ENCODE assay signal across 8 cellular contexts in the genomic region with DNA sequence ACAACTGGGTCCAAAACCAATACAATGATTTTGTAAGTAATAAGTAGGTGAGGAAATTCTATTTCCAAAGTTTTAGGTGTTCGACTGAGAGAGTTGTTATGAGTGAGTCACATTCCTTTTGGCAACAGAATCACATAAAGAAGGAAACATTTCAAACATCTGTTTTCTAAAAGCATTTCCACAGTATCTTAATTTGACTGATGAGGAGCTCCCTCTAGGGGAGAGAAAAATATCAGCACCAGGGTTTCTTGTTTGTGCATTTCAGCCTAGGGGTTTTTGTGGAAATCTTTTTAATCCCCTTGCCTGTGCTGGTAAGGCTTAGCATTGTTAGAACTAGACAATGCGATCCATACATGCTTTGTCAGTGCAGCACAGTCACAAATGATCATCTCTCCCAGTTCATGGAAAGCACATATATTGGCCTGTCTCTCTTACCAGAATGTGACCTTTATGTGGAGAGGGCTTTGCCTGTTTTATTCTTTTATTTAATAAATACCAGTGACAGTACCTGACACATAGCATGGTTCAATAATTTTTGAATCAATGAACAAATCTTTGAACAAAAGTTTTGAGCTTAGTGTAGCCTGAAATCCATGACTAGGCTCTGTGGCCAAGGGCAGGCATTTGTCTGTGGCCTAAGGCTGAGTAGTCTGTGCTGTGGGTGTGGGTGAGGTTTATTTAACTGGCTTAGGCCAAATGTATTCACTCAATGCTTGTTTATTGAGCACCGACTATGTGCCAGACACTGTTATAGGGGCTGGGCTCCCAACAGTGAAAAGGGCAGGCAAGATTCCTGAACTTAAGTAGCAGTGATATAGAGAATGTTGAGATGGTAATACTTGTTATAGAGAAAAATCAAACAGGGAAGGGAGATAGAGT. TPM values are rescaled to one million over a fixed set of nuclear protein-coding genes. Genes with fewer than 3 reads are reported as not detected.
DNase-seq lines count a peak whose midpoint lies in the region; ATAC-seq and TF ChIP-seq lines count a peak whose summit lies in the region.

No MANE protein-coding gene starts in this region.

- H3K27me3 ChIP-seq in KMS-11 (ENCODE audit: insufficient read depth, low read depth): no peaks in the 10 kb centered on the region
- H3K27me3 ChIP-seq in SK-N-SH (ENCODE audit: insufficient read depth): no peaks in the 10 kb centered on the region; the same call in 1 of the 2 replicates

- H3K4me1 Mint-ChIP-seq in activated T-cell treated with anti-CD3 and anti-CD28 coated beads, Interleukin-2, amount 50 U/mL, for 4 hours (ENCODE audit: low read depth): peaks cover 13% of the 10 kb centered on the region
- H3K4me1 Mint-ChIP-seq in nephron: peaks cover 5% of the 10 kb centered on the region

- TF ChIP-seq RAD21 in SK-N-SH (IDR thresholded peaks at IDR 0.05; ENCODE audit: low read length): peak; percentile 82

- H3K27me3 Mint-ChIP-seq in activated T-cell treated with anti-CD3 and anti-CD28 coated beads, Interleukin-2, amount 50 U/mL, for 4 hours (ENCODE audit: low read depth): peaks cover 21% of the 10 kb centered on the region
- peaks cover 21% of the 10 kb centered on the region for H3K27me3 Mint-ChIP-seq in nephron (ENCODE audit: low read depth)

- H3K4me2 ChIP-seq in KMS-11: peak overlapping the region; percentile 80
- no peak overlapping the region for H3K4me2 ChIP-seq in SK-N-SH

- H2AFZ ChIP-seq in KMS-11 (ENCODE audit: low read depth) (peak overlapping the region; percentile 9; the same call in 1 of the 2 replicates), SK-N-SH (ENCODE audit: low read depth) (no peak overlapping the region)

- no peak for TF ChIP-seq EP300 in SK-N-SH (IDR thresholded peaks at IDR 0.05; ENCODE audit: borderline replicate concordance in 1 of 2, low read depth in 1 of 2, low read length in 1 of 2)

- DNase-seq in activated T-cell treated with anti-CD3 and anti-CD28 coated beads, Interleukin-2, amount 50 U/mL, for 4 hours: no peak
- DNase-seq in activated T-cell treated with anti-CD3 and anti-CD28 coated beads, Interleukin-2, amount 50 U/mL, for 48 hours: no peak
- DNase-seq in SK-N-SH (peak; percentile 61), erythroblast (lab: John Stamatoyannopoulos, UW) (peak; percentile 34 to 57)

- H3K27ac ChIP-seq in KMS-11 (no peak overlapping the region), SK-N-SH (ENCODE audit: low read depth in 2 of 2, low read length in 1 of 2) (no peak overlapping the region)

- 5% methylated on average over 3 of the region's 3 CpGs for WGBS in SK-N-SH (ENCODE audit: low lambda C conversion rate)

- ATAC-seq in activated T-cell treated with anti-CD3 and anti-CD28 coated beads, Interleukin-2, amount 50 U/mL, for 4 hours: peak; percentile 27 to 32
- no peak for ATAC-seq in HG02610 (IDR thresholded peaks at IDR 0.05; ENCODE audit: unreplicated experiment)
- no peak for ATAC-seq in GM21381 (IDR thresholded peaks at IDR 0.05; ENCODE audit: unreplicated experiment)

- H3K9ac ChIP-seq in KMS-11 (no peak overlapping the region), SK-N-SH (no peak overlapping the region)

- CTCF ChIA-PET in SK-N-SH (lab: Yijun Ruan, JAX): interaction anchor here (0.6 to 10.1 kb wide), 30 partner anchors 8 to 299 kb away, joined by 3 to 138 read pairs (median 4); partner anchors contain the start of genes GRM2 and IQCF6

- no peaks in the 10 kb centered on the region for H4K20me1 ChIP-seq in KMS-11 (ENCODE audit: insufficient read depth)
- no peaks in the 10 kb centered on the region for H4K20me1 ChIP-seq in SK-N-SH (ENCODE audit: insufficient read depth)

- H3K36me3 ChIP-seq in KMS-11 (ENCODE audit: insufficient read depth): no peaks in the 10 kb centered on the region
- no peaks in the 10 kb centered on the region for H3K36me3 ChIP-seq in SK-N-SH (replicated peaks in 1 of 2; ENCODE audit: control insufficient read depth in 1 of 2, insufficient read depth in 2 of 2, low read length in 1 of 2)

- H3K9me2 ChIP-seq in SK-N-SH: no peaks in the 10 kb centered on the region

- H3K4me1 ChIP-seq in KMS-11 (ENCODE audit: low read depth, poor library complexity, severe bottlenecking): peaks cover 54% of the 10 kb centered on the region
- peaks cover 0 to 17% of the 10 kb centered on the region in 2 experiments; a peak in 2 of 4 replicates for H3K4me1 ChIP-seq in SK-N-SH (ENCODE audit: control insufficient read depth in 1 of 2, insufficient read depth in 2 of 2, low read depth in 1 of 2, low read length in 1 of 2)

- H3K4me3 ChIP-seq in KMS-11 (IDR thresholded peaks at IDR 0.05; ENCODE audit: insufficient read depth, low read depth, low read length): no peak overlapping the region
- no peak overlapping the region; a peak in 1 of 4 replicates for H3K4me3 ChIP-seq in SK-N-SH (ENCODE audit: low read depth in 2 of 2, low read length in 1 of 2)

- H3K79me2 ChIP-seq in KMS-11 (ENCODE audit: insufficient read depth, low read depth): no peaks in the 10 kb centered on the region
- H3K79me2 ChIP-seq in SK-N-SH (ENCODE audit: insufficient read depth): no peaks in the 10 kb centered on the region

- TF ChIP-seq POLR2A in erythroblast (IDR thresholded peaks at IDR 0.05; ENCODE audit: low read length): no peak

- no peaks in the 10 kb centered on the region for H3K36me3 Mint-ChIP-seq in activated T-cell treated with anti-CD3 and anti-CD28 coated beads, Interleukin-2, amount 50 U/mL, for 4 hours (ENCODE audit: insufficient read depth)
- no peaks in the 10 kb centered on the region for H3K36me3 Mint-ChIP-seq in nephron (ENCODE audit: low read depth)

- H3F3A ChIP-seq in SK-N-SH (replicated peaks; ENCODE audit: insufficient read depth): no peaks in the 10 kb centered on the region

- no peaks in the 10 kb centered on the region for H3K9me3 ChIP-seq in SK-N-SH

- no peaks in the 10 kb centered on the region for H3K9me3 Mint-ChIP-seq in activated T-cell treated with anti-CD3 and anti-CD28 coated beads, Interleukin-2, amount 50 U/mL, for 4 hours
- H3K9me3 Mint-ChIP-seq in nephron: no peaks in the 10 kb centered on the region

- POLR2A ChIA-PET in SK-N-SH (lab: Yijun Ruan, JAX): no interaction called here

- H3K4me3 Mint-ChIP-seq in activated T-cell treated with anti-CD3 and anti-CD28 coated beads, Interleukin-2, amount 50 U/mL, for 4 hours: no peak overlapping the region
- H3K4me3 Mint-ChIP-seq in nephron: no peak overlapping the region

- no peak overlapping the region for H3K27ac Mint-ChIP-seq in nephron

- TF ChIP-seq CTCF in KMS-11 (conservative IDR thresholded peaks at IDR 0.05; ENCODE audit: low read depth, low read length) (peak; percentile 69), SK-N-SH (IDR thresholded peaks at IDR 0.05) (peak; percentile 88), nephron (IDR thresholded peaks at IDR 0.05; ENCODE audit: unreplicated experiment in 3 of 3) (peak; percentile 75 to 84 (median 82))

TF ChIP-seq in SK-N-SH, 30 proteins besides CTCF, POLR2A, EP300 and RAD21:
- TF ChIP-seq SMC3 (IDR thresholded peaks at IDR 0.05; ENCODE audit: low read depth, low read length) (peak; percentile 28; the same call in 1 of the 2 replicates), RCOR1 (IDR thresholded peaks at IDR 0.05; ENCODE audit: low read length) (0 out of 2 replicates have a peak, but pooled peaks have one; percentile 18), MAX (IDR thresholded peaks at IDR 0.05; ENCODE audit: low read depth) (no peak), CHD2 (IDR thresholded peaks at IDR 0.05; ENCODE audit: low read length, partially characterized antibody) (no peak)

RNA-seq across cellular contexts. Expression of gene IQCF6, which starts 21.1 kb away (rescaled TPM):
- total RNA-seq in activated T-cell treated with anti-CD3 and anti-CD28 coated beads, Interleukin-2, amount 50 U/mL, for 4 hours: not detected
- not detected in 2 replicates for polyA plus RNA-seq in SK-N-SH (2012; rRNA removed)
- polyA plus RNA-seq in SK-N-SH (2012; cell fraction: cytosol; rRNA removed): not detected in 2 replicates
- polyA plus RNA-seq in SK-N-SH (2012; cell fraction: nucleus; rRNA removed): not detected in 2 replicates

Comparison
In these comparisons a context has a peak if more than half of its experiments do, and no peak if none do; other contexts are left out.
1. ATAC-seq: peak in activated T-cell treated with anti-CD3 and anti-CD28 coated beads, Interleukin-2, amount 50 U/mL, for 4 hours (2 of 2); none in HG02610 (single experiment) and GM21381 (single experiment).
2. DNase-seq: peak in SK-N-SH (single experiment) and erythroblast (2 of 2); none in activated T-cell treated with anti-CD3 and anti-CD28 coated beads, Interleukin-2, amount 50 U/mL, for 4 hours (single experiment) and activated T-cell treated with anti-CD3 and anti-CD28 coated beads, Interleukin-2, amount 50 U/mL, for 48 hours (0 of 2).
3. Peak in every context shown above with its lines, with median percentiles within 50 percentile points of each other: CTCF ChIP-seq.